ENCODE assay signal across 17 cellular contexts in genomic region chr7:88395720-88396119, GRCh38.
"Had no signal": no experiment of that assay in that cellular context is flagged by ENCODE, and none has a peak within 500 bp of the region (broad histone marks: within the 10 kb centered on the region; RNA-seq: fewer than 3 reads in every experiment).

No MANE protein-coding gene starts in this region.

- H3K4me1 ChIP-seq: breast epithelium, right lobe of liver, tibial artery had no signal

- H3K36me3 Mint-ChIP-seq: activated naive CD8-positive, alpha-beta T cell treated with anti-CD3 and anti-CD28 coated beads, Interleukin-2, amount 10 ng/mL, durations not matched to agents 7 days and 5 days; naive B cell; stimulated activated memory B cell treated with anti-CD40 and anti-IgM and Interleukin-4, amounts not matched to agents 10 μg/mL and 1 μg/mL and 100 μg/mL, for 72 hours had no signal

- H3K27me3 Mint-ChIP-seq: naive B cell; stimulated activated memory B cell treated with anti-CD40 and anti-IgM and Interleukin-4, amounts not matched to agents 10 μg/mL and 1 μg/mL and 100 μg/mL, for 72 hours had no signal

- H3K9me3 ChIP-seq: breast epithelium, right lobe of liver, tibial artery had no signal

- H3K4me3 Mint-ChIP-seq: activated naive CD8-positive, alpha-beta T cell treated with anti-CD3 and anti-CD28 coated beads, Interleukin-2, amount 10 ng/mL, durations not matched to agents 7 days and 5 days; naive B cell had no signal

- ATAC-seq: esophagus mucosa, left cardiac atrium, right lobe of liver had no signal

- DNase-seq: activated CD4-positive, alpha-beta T cell treated with anti-CD3 and anti-CD28 coated beads, Interleukin-2, amount 50 U/mL, for 4 hours; activated CD4-positive, CD25-positive, alpha-beta regulatory T cell treated with anti-CD3 and anti-CD28 coated beads, Interleukin-2, amount 50 U/mL, for 72 hours; activated naive CD8-positive, alpha-beta T cell treated with anti-CD3 and anti-CD28 coated beads, Interleukin-2, amount 10 ng/mL, durations not matched to agents 7 days and 5 days; activated T-cell treated with anti-CD3 and anti-CD28 coated beads, Interleukin-2, amount 50 U/mL, for 1 hour; aorta; glutamatergic neuron; left cardiac atrium; naive B cell; nucleus accumbens; right lobe of liver; stimulated activated CD4-positive, alpha-beta T cell treated with anti-CD3 and anti-CD28 coated beads, Interleukin-1b, Interleukin-23, amount 100 ng/mL, for 48 hours; tibial artery had no signal

- H3K27me3 ChIP-seq: breast epithelium, right lobe of liver, tibial artery had no signal

- H3K27ac Mint-ChIP-seq: activated naive CD8-positive, alpha-beta T cell treated with anti-CD3 and anti-CD28 coated beads, Interleukin-2, amount 10 ng/mL, durations not matched to agents 7 days and 5 days; progenitor cell of endocrine pancreas had no signal

- H3K9me3 Mint-ChIP-seq: activated naive CD8-positive, alpha-beta T cell treated with anti-CD3 and anti-CD28 coated beads, Interleukin-2, amount 10 ng/mL, durations not matched to agents 7 days and 5 days; stimulated activated memory B cell treated with anti-CD40 and anti-IgM and Interleukin-4, amounts not matched to agents 10 μg/mL and 1 μg/mL and 100 μg/mL, for 72 hours had no signal

- H3K36me3 ChIP-seq: breast epithelium, right lobe of liver, tibial artery had no signal

- H3K27ac ChIP-seq: breast epithelium, right lobe of liver, tibial artery had no signal

- H3K4me3 ChIP-seq: breast epithelium, lung, right lobe of liver, tibial artery had no signal
